9 cellular contexts compared by ENCODE assay signal in the genomic region with DNA sequence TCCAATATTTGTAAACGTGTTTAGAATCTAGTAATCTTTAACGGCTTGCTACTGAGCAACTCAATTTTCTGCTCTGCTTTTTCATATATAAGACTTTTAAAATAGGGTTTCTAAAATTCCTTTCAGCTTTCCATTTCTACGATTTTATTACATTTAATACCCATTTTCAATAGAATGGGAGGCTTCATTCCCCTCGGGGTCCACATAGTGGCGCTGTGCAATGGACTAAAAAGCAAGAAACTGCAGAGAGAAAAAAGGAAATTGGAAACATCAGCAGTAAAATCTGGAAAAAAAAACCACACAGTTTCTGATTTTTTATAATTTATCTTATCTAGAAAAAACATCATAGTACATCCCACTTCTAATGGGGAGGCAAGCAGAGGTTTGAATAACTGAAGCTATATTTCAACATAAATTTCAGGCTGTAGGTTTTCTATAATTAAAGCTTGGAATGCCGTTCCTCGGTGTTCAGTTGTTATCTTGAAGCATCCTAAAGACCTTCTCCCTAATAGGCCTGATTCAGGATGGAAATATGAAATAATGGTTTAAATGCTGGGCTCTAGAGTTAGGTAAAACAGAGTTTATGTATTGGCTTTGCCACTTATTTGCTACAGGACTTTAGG. TPM values are rescaled to one million over a fixed set of nuclear protein-coding genes. Genes with fewer than 3 reads are reported as not detected.
DNase-seq lines count a peak whose midpoint lies in the region; ATAC-seq and TF ChIP-seq lines count a peak whose summit lies in the region.
"Had no signal": no experiment of that assay in that cellular context is flagged by ENCODE, and none has a peak within 500 bp of the region (broad histone marks: within the 10 kb centered on the region; RNA-seq: fewer than 3 reads in every experiment).

No MANE protein-coding gene starts in this region.

- peaks cover 15% of the 10 kb centered on the region in 2 donors for H3K36me3 Mint-ChIP-seq in CD14-positive monocyte

- intact Hi-C loops in CD14-positive monocyte (cut with micrococcal nuclease), result loop anchor here (2.0 to 5.0 kb wide), 3 partner anchors 158 to 198 kb away; partner anchors contain the start of gene HSPA8 (in 1 of the 2)

- no peak overlapping the region for H3K4me3 ChIP-seq in HFF-Myc (replicated peaks; ENCODE audit: low read depth, low read length)
- H3K4me3 ChIP-seq in brain microvascular endothelial cell (ENCODE audit: low read depth, low read length), result no peak overlapping the region
- peak overlapping the region in 2 of 4 donors; percentile 15 to 23 for H3K4me3 ChIP-seq in upper lobe of left lung

- H3K4me3 Mint-ChIP-seq in CD14-positive monocyte, result peak overlapping the region; percentile 68 to 92

- H3K9me3 ChIP-seq in upper lobe of left lung, result no peaks in the 10 kb centered on the region

- H3K4me1 Mint-ChIP-seq in CD14-positive monocyte, result peaks cover 21% of the 10 kb centered on the region

- in situ Hi-C loops in brain microvascular endothelial cell (cut with HindIII; ENCODE audit: low pct_ligation_motif_present, low sequenced_read_pairs), result no loop called here

- 27 to 35% methylated on average over 7 of the region's 7 CpGs for WGBS in upper lobe of left lung, 2 donors

- H3K4me1 ChIP-seq in upper lobe of left lung, result no peaks in the 10 kb centered on the region

- TF ChIP-seq POLR2A in upper lobe of left lung (IDR thresholded peaks at IDR 0.05), result no peak

- peaks cover 6 to 9% (median 6%) of the 10 kb centered on the region in 3 donors for H3K27me3 Mint-ChIP-seq in CD14-positive monocyte (ENCODE audit: low read depth in 3 of 3)

- CTCF ChIA-PET in RWPE1 (lab: Yijun Ruan, JAX), result interaction anchor here (0.6 to 2.3 kb wide), 33 partner anchors 10 to 1661 kb away, joined by 3 to 18 read pairs (median 4); no protein-coding TSS in a partner anchor

- H3K36me3 ChIP-seq in brain microvascular endothelial cell (replicated peaks) (no peaks in the 10 kb centered on the region), upper lobe of left lung (no peaks in the 10 kb centered on the region)

- POLR2A ChIA-PET in RWPE1 (lab: Yijun Ruan, JAX; ENCODE audit: low non-redundant PET), result no interaction called here

- no peak for TF ChIP-seq EP300 in upper lobe of left lung (IDR thresholded peaks at IDR 0.05)

- ATAC-seq in left lobe of liver, result peak; percentile 64
- peak in 1 of 2 donors; percentile 77 for ATAC-seq in upper lobe of left lung (ENCODE audit: low FRiP score in 2 of 2)
- ATAC-seq in GM18511 (IDR thresholded peaks at IDR 0.05; ENCODE audit: unreplicated experiment), result no peak
- ATAC-seq in GM19463 (IDR thresholded peaks at IDR 0.05; ENCODE audit: unreplicated experiment), result no peak

- peak overlapping the region; percentile 92 to 99 (median 97) for H3K27ac Mint-ChIP-seq in CD14-positive monocyte

- DNase-seq in CD14-positive monocyte (ENCODE audit: low spot score) (no peak), HFF-Myc (ENCODE audit: extremely low read depth, low read depth) (no peak), RWPE1 (ENCODE audit: low spot score) (peak; percentile 63), brain microvascular endothelial cell (peak; percentile 64), left lobe of liver (ENCODE audit: low spot score) (no peak), upper lobe of left lung (no peak)

- no peaks in the 10 kb centered on the region for H3K27me3 ChIP-seq in brain microvascular endothelial cell (replicated peaks)
- no peaks in the 10 kb centered on the region for H3K27me3 ChIP-seq in upper lobe of left lung

- TF ChIP-seq CTCF in CD14-positive monocyte (IDR thresholded peaks at IDR 0.05) (peak; percentile 92), HFF-Myc (IDR thresholded peaks at IDR 0.05; ENCODE audit: low read depth, low read length, missing control alignments) (peak; percentile 82), RWPE1 (conservative IDR thresholded peaks at IDR 0.05; ENCODE audit: low read depth) (peak; percentile 82), brain microvascular endothelial cell (IDR thresholded peaks at IDR 0.05; ENCODE audit: low read depth, low read length, missing control alignments) (peak; percentile 89), upper lobe of left lung (IDR thresholded peaks at IDR 0.05) (peak; percentile 39 to 70 (median 65))

- H3K27ac ChIP-seq in RWPE1 (no peak overlapping the region), brain microvascular endothelial cell (no peak overlapping the region), upper lobe of left lung (no peak overlapping the region)
- H3K27ac ChIP-seq: epithelial cell of prostate had no signal

- H3K9me3 Mint-ChIP-seq in CD14-positive monocyte, result peaks cover 0 to 2% (median 0%) of the 10 kb centered on the region in 7 donors

RNA-seq across cellular contexts. Expression of gene JHY, which starts 18.7 kb away (rescaled TPM):
- polyA plus RNA-seq in CD14-positive monocyte, result under 1 TPM; 0.68 to 0.89 TPM
- 0.23 TPM for total RNA-seq in left lobe of liver
- 10 to 100 TPM in 2 of 6 donors, 1 to 10 TPM in 4; 5.5 to 20.9 (median 8.8) TPM for total RNA-seq in upper lobe of left lung

RNA-seq across cellular contexts. Expression of gene CRTAM, which starts 25.5 kb away (rescaled TPM):
- 1 to 10 TPM; 5.2 to 5.5 TPM for polyA plus RNA-seq in CD14-positive monocyte
- total RNA-seq in left lobe of liver (not detected), upper lobe of left lung (1 to 10 TPM in 5 of 6 donors, not detected in 1; 1.1 to 5.4 (median 2.6) TPM)

Comparison
In these comparisons a context has a peak if more than half of its experiments do, and no peak if none do; other contexts are left out.
1. DNase-seq: peak in RWPE1 (single experiment) and brain microvascular endothelial cell (single experiment); none in CD14-positive monocyte (single experiment), HFF-Myc (single experiment), left lobe of liver (single experiment) and upper lobe of left lung (0 of 2).
2. Peak in every context shown above with its lines, with median percentiles within 50 percentile points of each other: CTCF ChIP-seq.